6 cellular contexts compared by ENCODE assay signal in genomic region chr2:74548285-74548918, GRCh38. TPM values are rescaled to one million over a fixed set of nuclear protein-coding genes. Genes with fewer than 3 reads are reported as not detected.
DNase-seq lines count a peak whose midpoint lies in the region; ATAC-seq and TF ChIP-seq lines count a peak whose summit lies in the region.

No MANE protein-coding gene starts in this region.

- H3K36me3 ChIP-seq in CD8-positive, alpha-beta T cell (ENCODE audit: insufficient read depth, low read length), result no peaks in the 10 kb centered on the region
- no peaks in the 10 kb centered on the region for H3K36me3 ChIP-seq in Peyer's patch

- no peaks in the 10 kb centered on the region for H3K9me3 ChIP-seq in CD8-positive, alpha-beta T cell (ENCODE audit: low read length)
- H3K9me3 ChIP-seq in Peyer's patch (no peaks in the 10 kb centered on the region), iPS-18c (ENCODE audit: control insufficient read depth, insufficient read depth, low read length) (no peaks in the 10 kb centered on the region)

- H3K9me3 Mint-ChIP-seq in CD8-positive, alpha-beta T cell, result no peaks in the 10 kb centered on the region

- H3K36me3 Mint-ChIP-seq in CD8-positive, alpha-beta T cell, result no peaks in the 10 kb centered on the region

- peaks cover 5% of the 10 kb centered on the region for H3K4me1 Mint-ChIP-seq in CD8-positive, alpha-beta T cell (ENCODE audit: low read depth)

- H3K27me3 Mint-ChIP-seq in CD8-positive, alpha-beta T cell (ENCODE audit: low read depth), result peaks cover 38% of the 10 kb centered on the region

- H3K4me3 ChIP-seq in CD8-positive, alpha-beta T cell (ENCODE audit: low read depth, low read length), result peak overlapping the region; percentile 38
- peak overlapping the region; percentile 39 to 60 (median 57) for H3K4me3 ChIP-seq in Peyer's patch
- H3K4me3 ChIP-seq in iPS-18c (ENCODE audit: insufficient read depth, low read depth, low read length), result peak overlapping the region; percentile 77

- peaks cover 9% of the 10 kb centered on the region for H3K27me3 ChIP-seq in CD8-positive, alpha-beta T cell (ENCODE audit: insufficient read depth, low read length)
- no peaks in the 10 kb centered on the region for H3K27me3 ChIP-seq in Peyer's patch

- intact Hi-C loops in CD8-positive, alpha-beta T cell (cut with DNase I, micrococcal nuclease), result no loop called here

- no peak overlapping the region for H3K27ac Mint-ChIP-seq in CD8-positive, alpha-beta T cell

- POLR2A ChIA-PET in CD8-positive, alpha-beta T cell (lab: Charles Lee), result no interaction called here

- peak overlapping the region; percentile 71 for H3K4me3 Mint-ChIP-seq in CD8-positive, alpha-beta T cell

- no peak overlapping the region for H3K27ac ChIP-seq in CD8-positive, alpha-beta T cell (ENCODE audit: low read depth, low read length)
- H3K27ac ChIP-seq in Peyer's patch, result peak overlapping the region in 3 of 4 donors; percentile 3 to 67 (median 62)

- no peak for TF ChIP-seq POLR2A in Peyer's patch (IDR thresholded peaks at IDR 0.05)

- no peak for DNase-seq in CD8-positive, alpha-beta T cell
- no peak for DNase-seq in Peyer's patch
- DNase-seq in kidney tubule cell (ENCODE audit: low spot score), result no peak

- CTCF ChIA-PET in CD8-positive, alpha-beta T cell (lab: Charles Lee), result interaction anchor here (1.2 to 1.7 kb wide), 3 partner anchors 9 to 65 kb away, joined by 3 to 4 read pairs (median 4); partner anchors contain the start of genes CCDC142 and TTC31

- no peak for TF ChIP-seq CTCF in CD8-positive, alpha-beta T cell (IDR thresholded peaks at IDR 0.05)
- no peak for TF ChIP-seq CTCF in Peyer's patch (IDR thresholded peaks at IDR 0.05)

- peak; percentile 8 for ATAC-seq in CD8-positive, alpha-beta T cell
- ATAC-seq in GM19452 (IDR thresholded peaks at IDR 0.05; ENCODE audit: unreplicated experiment), result no peak
- no peak for ATAC-seq in HG03354 (IDR thresholded peaks at IDR 0.05; ENCODE audit: poor library complexity, severe bottlenecking, unreplicated experiment)

- peaks cover 10% of the 10 kb centered on the region for H3K4me1 ChIP-seq in CD8-positive, alpha-beta T cell (ENCODE audit: insufficient read depth, low read length)
- H3K4me1 ChIP-seq in Peyer's patch, result peaks cover 0 to 14% (median 9%) of the 10 kb centered on the region in 4 donors

RNA-seq across cellular contexts. Expression of gene LOXL3, which starts 5.3 kb away (rescaled TPM):
- total RNA-seq in CD8-positive, alpha-beta T cell, result not detected
- total RNA-seq in Peyer's patch, result 1 to 10 TPM in 3 of 4 donors, under 1 TPM in 1; 0.88 to 8.0 (median 4.8) TPM

RNA-seq across cellular contexts. Expression of gene DOK1, which starts 6.1 kb away (rescaled TPM):
- 1 to 10 TPM; 5.2 to 5.3 TPM for total RNA-seq in CD8-positive, alpha-beta T cell
- total RNA-seq in Peyer's patch, result 10 to 100 TPM; 14.5 to 38.0 (median 26.3) TPM

RNA-seq across cellular contexts. Expression of gene HTRA2, which starts 18.7 kb away (rescaled TPM):
- total RNA-seq in CD8-positive, alpha-beta T cell, result 10 to 100 TPM; 15.7 TPM
- total RNA-seq in Peyer's patch, result 10 to 100 TPM; 20.6 to 25.5 (median 24.2) TPM

RNA-seq across cellular contexts. Expression of gene AUP1, which starts 18.9 kb away (rescaled TPM):
- total RNA-seq in CD8-positive, alpha-beta T cell, result 100 to 1,000 TPM; 201 to 202 TPM
- 100 to 1,000 TPM; 183 to 233 (median 213) TPM for total RNA-seq in Peyer's patch

RNA-seq across cellular contexts. Expression of gene DQX1, which starts 22.4 kb away (rescaled TPM):
- total RNA-seq in CD8-positive, alpha-beta T cell, result under 1 TPM in 1 of 2 experiments, not detected in 1; 0.17 TPM
- total RNA-seq in Peyer's patch, result 100 to 1,000 TPM in 1 of 4 donors, 10 to 100 TPM in 3; 14.0 to 116 (median 75.3) TPM
